Comparison of ENCODE assay signal across 1 cellular context in genomic region chr17:49241763-49242312, GRCh38.
TF ChIP-seq lines count a peak whose summit lies in the region.

No MANE protein-coding gene starts in this region.

TF ChIP-seq in K562, 482 proteins besides CTCF, POLR2A, EP300 and RAD21 (continued from another document and continues in another):
- TF ChIP-seq ZNF140 (CRISPR knock-in tag; IDR thresholded peaks at IDR 0.05), result no peak
- TF ChIP-seq POLR3A (IDR thresholded peaks at IDR 0.05; ENCODE audit: borderline replicate concordance, extremely low read depth, insufficient read depth, insufficient read length), result no peak
- TF ChIP-seq ZNF655 (CRISPR knock-in tag; IDR thresholded peaks at IDR 0.05), result no peak
- 0 out of 2 replicates have a peak, but pooled peaks have one; percentile 26 for TF ChIP-seq MGA (IDR thresholded peaks at IDR 0.05)
- TF ChIP-seq MTA2 (IDR thresholded peaks at IDR 0.05; ENCODE audit: low read depth), result peak; percentile 67
- no peak for TF ChIP-seq ZFPM2 (CRISPR knock-in tag; IDR thresholded peaks at IDR 0.05)
- no peak for TF ChIP-seq POLR2G (IDR thresholded peaks at IDR 0.05; ENCODE audit: low read depth, low read length)
- no peak for TF ChIP-seq ZNF23 (CRISPR knock-in tag; IDR thresholded peaks at IDR 0.05)
- no peak for TF ChIP-seq ZNF583 (CRISPR knock-in tag; IDR thresholded peaks at IDR 0.05)
- TF ChIP-seq POU5F1 (IDR thresholded peaks at IDR 0.05; ENCODE audit: borderline replicate concordance, low read depth, low read length, partially characterized antibody), result no peak
- TF ChIP-seq ADNP (tag; IDR thresholded peaks at IDR 0.05), result 0 out of 2 replicates have a peak, but pooled peaks have one; percentile 10
- no peak for TF ChIP-seq CLOCK (CRISPR knock-in tag; IDR thresholded peaks at IDR 0.05; ENCODE audit: borderline replicate concordance)
- no peak for TF ChIP-seq GTF3C2 (IDR thresholded peaks at IDR 0.05; ENCODE audit: borderline replicate concordance, extremely low read depth, insufficient read length)
- no peak for TF ChIP-seq CSDE1 (IDR thresholded peaks at IDR 0.05)
- TF ChIP-seq SRSF1 (IDR thresholded peaks at IDR 0.05; ENCODE audit: low read depth, low read length), result no peak
- no peak for TF ChIP-seq BRF1 (IDR thresholded peaks at IDR 0.05; ENCODE audit: borderline replicate concordance, extremely low read depth, insufficient read length)
- TF ChIP-seq ZNF449 (CRISPR knock-in tag; IDR thresholded peaks at IDR 0.05), result no peak
- no peak for TF ChIP-seq PATZ1 (CRISPR knock-in tag; IDR thresholded peaks at IDR 0.05; ENCODE audit: borderline replicate concordance)
- no peak for TF ChIP-seq HNRNPH1 (optimal IDR thresholded peaks at IDR 0.05; ENCODE audit: low read depth, low read length)
- no peak for TF ChIP-seq CHD2 (IDR thresholded peaks at IDR 0.05; ENCODE audit: low read depth, low read length)
- no peak for TF ChIP-seq NR4A1 (CRISPR knock-in tag; IDR thresholded peaks at IDR 0.05)
- TF ChIP-seq NR4A1 (tag; IDR thresholded peaks at IDR 0.05), result peak; percentile 62; the same call in 1 of the 2 replicates
- TF ChIP-seq RB1 (IDR thresholded peaks at IDR 0.05; ENCODE audit: low read depth), result no peak
- no peak for TF ChIP-seq TBP (optimal IDR thresholded peaks at IDR 0.05; ENCODE audit: low read depth, low read length)
- TF ChIP-seq CBFB (CRISPR knock-in tag; IDR thresholded peaks at IDR 0.05), result no peak
- no peak for TF ChIP-seq ZBTB9 (CRISPR knock-in tag; IDR thresholded peaks at IDR 0.05)
